Comparison of ENCODE assay signal across 1 cellular context in the genomic region with DNA sequence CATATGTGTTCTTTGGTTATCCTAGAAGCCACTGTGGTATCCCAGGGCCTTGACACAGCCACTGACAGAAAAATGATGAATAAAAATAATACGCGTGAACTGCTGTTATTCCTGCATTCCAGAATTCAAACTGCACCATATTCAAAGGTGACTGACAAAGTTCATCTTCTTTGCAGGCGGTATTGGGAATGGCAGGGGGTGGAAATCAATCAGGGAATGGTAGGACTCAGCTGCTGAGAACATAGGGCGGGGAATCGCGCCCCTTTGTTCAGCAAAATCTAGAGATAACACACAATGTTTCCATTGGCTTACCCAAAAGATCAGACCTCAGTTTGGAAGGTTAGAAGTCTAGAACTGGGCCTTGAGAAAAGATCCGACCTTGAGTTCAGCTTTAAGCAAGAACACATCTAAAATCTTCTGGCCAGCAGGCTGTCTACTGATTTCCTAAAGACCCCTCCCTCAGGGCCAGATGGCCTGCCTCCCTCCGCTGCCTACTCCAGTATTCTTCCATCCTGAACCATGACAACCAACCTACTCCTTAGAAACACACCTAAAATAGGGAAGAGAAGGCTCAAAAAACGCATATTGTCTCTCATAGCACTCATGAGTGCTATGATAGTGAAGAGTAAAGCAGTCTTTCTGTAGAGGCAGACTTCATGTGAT.
TF ChIP-seq lines count a peak whose summit lies in the region.

No MANE protein-coding gene starts in this region.

TF ChIP-seq in HepG2, 621 proteins besides CTCF, POLR2A, EP300 and RAD21:
- TF ChIP-seq MTA3 (CRISPR knock-in tag; IDR thresholded peaks at IDR 0.05) (no peak), JARID2 (CRISPR knock-in tag; IDR thresholded peaks at IDR 0.05; ENCODE audit: insufficient replicate concordance) (no peak), MXI1 (IDR thresholded peaks at IDR 0.05; ENCODE audit: borderline replicate concordance, low read depth, low read length) (no peak), IRX3 (CRISPR knock-in tag; IDR thresholded peaks at IDR 0.05; ENCODE audit: borderline replicate concordance, low read depth) (no peak), ARHGAP35 (CRISPR knock-in tag; IDR thresholded peaks at IDR 0.05; ENCODE audit: borderline replicate concordance) (no peak), ADNP (CRISPR knock-in tag; IDR thresholded peaks at IDR 0.05) (no peak), ONECUT2 (CRISPR knock-in tag; IDR thresholded peaks at IDR 0.05) (no peak), ZNF274 (CRISPR knock-in tag; IDR thresholded peaks at IDR 0.05) (no peak), MED1 (CRISPR knock-in tag; IDR thresholded peaks at IDR 0.05) (no peak), ZNF10 (CRISPR knock-in tag; IDR thresholded peaks at IDR 0.05; ENCODE audit: borderline replicate concordance, low read depth) (no peak)
- TF ChIP-seq, protein P1, sequence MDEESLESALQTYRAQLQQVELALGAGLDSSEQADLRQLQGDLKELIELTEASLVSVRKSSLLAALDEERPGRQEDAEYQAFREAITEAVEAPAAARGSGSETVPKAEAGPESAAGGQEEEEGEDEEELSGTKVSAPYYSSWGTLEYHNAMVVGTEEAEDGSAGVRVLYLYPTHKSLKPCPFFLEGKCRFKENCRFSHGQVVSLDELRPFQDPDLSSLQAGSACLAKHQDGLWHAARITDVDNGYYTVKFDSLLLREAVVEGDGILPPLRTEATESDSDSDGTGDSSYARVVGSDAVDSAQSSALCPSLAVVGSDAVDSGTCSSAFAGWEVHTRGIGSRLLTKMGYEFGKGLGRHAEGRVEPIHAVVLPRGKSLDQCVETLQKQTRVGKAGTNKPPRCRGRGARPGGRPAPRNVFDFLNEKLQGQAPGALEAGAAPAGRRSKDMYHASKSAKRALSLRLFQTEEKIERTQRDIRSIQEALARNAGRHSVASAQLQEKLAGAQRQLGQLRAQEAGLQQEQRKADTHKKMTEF (CRISPR knock-in tag; IDR thresholded peaks at IDR 0.05) = no peak
- TF ChIP-seq, protein P2, sequence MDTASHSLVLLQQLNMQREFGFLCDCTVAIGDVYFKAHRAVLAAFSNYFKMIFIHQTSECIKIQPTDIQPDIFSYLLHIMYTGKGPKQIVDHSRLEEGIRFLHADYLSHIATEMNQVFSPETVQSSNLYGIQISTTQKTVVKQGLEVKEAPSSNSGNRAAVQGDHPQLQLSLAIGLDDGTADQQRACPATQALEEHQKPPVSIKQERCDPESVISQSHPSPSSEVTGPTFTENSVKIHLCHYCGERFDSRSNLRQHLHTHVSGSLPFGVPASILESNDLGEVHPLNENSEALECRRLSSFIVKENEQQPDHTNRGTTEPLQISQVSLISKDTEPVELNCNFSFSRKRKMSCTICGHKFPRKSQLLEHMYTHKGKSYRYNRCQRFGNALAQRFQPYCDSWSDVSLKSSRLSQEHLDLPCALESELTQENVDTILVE (CRISPR knock-in tag; IDR thresholded peaks at IDR 0.05) = no peak
- TF ChIP-seq, protein P3, sequence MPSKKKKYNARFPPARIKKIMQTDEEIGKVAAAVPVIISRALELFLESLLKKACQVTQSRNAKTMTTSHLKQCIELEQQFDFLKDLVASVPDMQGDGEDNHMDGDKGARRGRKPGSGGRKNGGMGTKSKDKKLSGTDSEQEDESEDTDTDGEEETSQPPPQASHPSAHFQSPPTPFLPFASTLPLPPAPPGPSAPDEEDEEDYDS (CRISPR knock-in tag; IDR thresholded peaks at IDR 0.05) = no peak
- TF ChIP-seq, protein P4, sequence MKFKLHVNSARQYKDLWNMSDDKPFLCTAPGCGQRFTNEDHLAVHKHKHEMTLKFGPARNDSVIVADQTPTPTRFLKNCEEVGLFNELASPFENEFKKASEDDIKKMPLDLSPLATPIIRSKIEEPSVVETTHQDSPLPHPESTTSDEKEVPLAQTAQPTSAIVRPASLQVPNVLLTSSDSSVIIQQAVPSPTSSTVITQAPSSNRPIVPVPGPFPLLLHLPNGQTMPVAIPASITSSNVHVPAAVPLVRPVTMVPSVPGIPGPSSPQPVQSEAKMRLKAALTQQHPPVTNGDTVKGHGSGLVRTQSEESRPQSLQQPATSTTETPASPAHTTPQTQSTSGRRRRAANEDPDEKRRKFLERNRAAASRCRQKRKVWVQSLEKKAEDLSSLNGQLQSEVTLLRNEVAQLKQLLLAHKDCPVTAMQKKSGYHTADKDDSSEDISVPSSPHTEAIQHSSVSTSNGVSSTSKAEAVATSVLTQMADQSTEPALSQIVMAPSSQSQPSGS (CRISPR knock-in tag; IDR thresholded peaks at IDR 0.05) = no peak
- TF ChIP-seq, protein P5, sequence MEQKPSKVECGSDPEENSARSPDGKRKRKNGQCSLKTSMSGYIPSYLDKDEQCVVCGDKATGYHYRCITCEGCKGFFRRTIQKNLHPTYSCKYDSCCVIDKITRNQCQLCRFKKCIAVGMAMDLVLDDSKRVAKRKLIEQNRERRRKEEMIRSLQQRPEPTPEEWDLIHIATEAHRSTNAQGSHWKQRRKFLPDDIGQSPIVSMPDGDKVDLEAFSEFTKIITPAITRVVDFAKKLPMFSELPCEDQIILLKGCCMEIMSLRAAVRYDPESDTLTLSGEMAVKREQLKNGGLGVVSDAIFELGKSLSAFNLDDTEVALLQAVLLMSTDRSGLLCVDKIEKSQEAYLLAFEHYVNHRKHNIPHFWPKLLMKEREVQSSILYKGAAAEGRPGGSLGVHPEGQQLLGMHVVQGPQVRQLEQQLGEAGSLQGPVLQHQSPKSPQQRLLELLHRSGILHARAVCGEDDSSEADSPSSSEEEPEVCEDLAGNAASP (CRISPR knock-in tag; IDR thresholded peaks at IDR 0.05; ENCODE audit: borderline replicate concordance) = no peak
- TF ChIP-seq, protein P6, sequence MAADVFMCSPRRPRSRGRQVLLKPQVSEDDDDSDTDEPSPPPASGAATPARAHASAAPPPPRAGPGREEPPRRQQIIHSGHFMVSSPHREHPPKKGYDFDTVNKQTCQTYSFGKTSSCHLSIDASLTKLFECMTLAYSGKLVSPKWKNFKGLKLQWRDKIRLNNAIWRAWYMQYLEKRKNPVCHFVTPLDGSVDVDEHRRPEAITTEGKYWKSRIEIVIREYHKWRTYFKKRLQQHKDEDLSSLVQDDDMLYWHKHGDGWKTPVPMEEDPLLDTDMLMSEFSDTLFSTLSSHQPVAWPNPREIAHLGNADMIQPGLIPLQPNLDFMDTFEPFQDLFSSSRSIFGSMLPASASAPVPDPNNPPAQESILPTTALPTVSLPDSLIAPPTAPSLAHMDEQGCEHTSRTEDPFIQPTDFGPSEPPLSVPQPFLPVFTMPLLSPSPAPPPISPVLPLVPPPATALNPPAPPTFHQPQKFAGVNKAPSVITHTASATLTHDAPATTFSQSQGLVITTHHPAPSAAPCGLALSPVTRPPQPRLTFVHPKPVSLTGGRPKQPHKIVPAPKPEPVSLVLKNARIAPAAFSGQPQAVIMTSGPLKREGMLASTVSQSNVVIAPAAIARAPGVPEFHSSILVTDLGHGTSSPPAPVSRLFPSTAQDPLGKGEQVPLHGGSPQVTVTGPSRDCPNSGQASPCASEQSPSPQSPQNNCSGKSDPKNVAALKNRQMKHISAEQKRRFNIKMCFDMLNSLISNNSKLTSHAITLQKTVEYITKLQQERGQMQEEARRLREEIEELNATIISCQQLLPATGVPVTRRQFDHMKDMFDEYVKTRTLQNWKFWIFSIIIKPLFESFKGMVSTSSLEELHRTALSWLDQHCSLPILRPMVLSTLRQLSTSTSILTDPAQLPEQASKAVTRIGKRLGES (CRISPR knock-in tag; IDR thresholded peaks at IDR 0.05; ENCODE audit: borderline replicate concordance) = no peak
